ENCODE assay signal across 20 cellular contexts in genomic region chr16:27572711-27573110, GRCh38. TPM values are rescaled to one million over a fixed set of nuclear protein-coding genes. Genes with fewer than 3 reads are reported as not detected.
DNase-seq lines count a peak whose midpoint lies in the region; ATAC-seq and TF ChIP-seq lines count a peak whose summit lies in the region.
"Had no signal": no experiment of that assay in that cellular context is flagged by ENCODE, and none has a peak within 500 bp of the region (broad histone marks: within the 10 kb centered on the region; RNA-seq: fewer than 3 reads in every experiment).

No MANE protein-coding gene starts in this region.

- TF ChIP-seq POLR2A in sigmoid colon (IDR thresholded peaks at IDR 0.05): no peak

- no peak overlapping the region for H3K4me3 ChIP-seq in SJCRH30
- no peak overlapping the region for H3K4me3 ChIP-seq in cardiac fibroblast (replicated peaks in 1 of 2; ENCODE audit: low read depth in 2 of 2, low read length in 2 of 2)
- no peak overlapping the region for H3K4me3 ChIP-seq in sigmoid colon
- H3K4me3 ChIP-seq in mucosa of descending colon: no peak overlapping the region
- no peak overlapping the region for H3K4me3 ChIP-seq in coronary artery
- H3K4me3 ChIP-seq: lower lobe of right lung had no signal

- H3K36me3 ChIP-seq in SJCRH30 (0 out of 2 replicates have a peak, but pooled peaks cover 2% of the 10 kb centered on the region), sigmoid colon (peaks cover 0 to 7% (median 0%) of the 10 kb centered on the region in 4 donors), mucosa of descending colon (ENCODE audit: low read depth) (no peaks in the 10 kb centered on the region)

- 91 to 94% methylated on average over 6 of the region's 6 CpGs for WGBS in sigmoid colon, 2 donors

- H3K27ac ChIP-seq in SJCRH30 (peak overlapping the region; percentile 53), sigmoid colon (no peak overlapping the region), coronary artery (no peak overlapping the region)
- H3K27ac ChIP-seq: HL-60, lower lobe of right lung had no signal

- DNase-seq in SJCRH30 (no peak), cardiac fibroblast (ENCODE audit: low read depth in 2 of 2) (peak; percentile 43 to 69), left ventricle myocardium superior (peak; percentile 44), sigmoid colon (peak; percentile 38), mucosa of descending colon (no peak), coronary artery (ENCODE audit: low spot score) (no peak), HK-2 (ENCODE audit: unreplicated experiment) (no peak)
- DNase-seq: activated CD8-positive, alpha-beta memory T cell treated with anti-CD3 and anti-CD28 coated beads for 24 hours; activated naive CD4-positive, alpha-beta T cell; activated T-cell treated with anti-CD3 and anti-CD28 coated beads, Interleukin-2, amount 50 U/mL, for 24 hours; CD4-positive, alpha-beta T cell; islet precursor cell; lower lobe of right lung; NCI-H1092 treated with DMSO at 0.1 percent for 48 hours; NCI-H187 treated with DMSO at 0.1 percent for 48 hours; NCI-H526 treated with DMSO at 0.1 percent for 48 hours; stimulated activated naive CD8-positive, alpha-beta T cell treated with anti-CD3 and anti-CD28 coated beads, Interleukin-15, amount 100 ng/mL, for 72 hours; trophoblast cell had no signal

- no peaks in the 10 kb centered on the region for H3K9me3 ChIP-seq in SJCRH30 (replicated peaks)
- no peaks in the 10 kb centered on the region for H3K9me3 ChIP-seq in sigmoid colon
- H3K9me3 ChIP-seq in mucosa of descending colon: no peaks in the 10 kb centered on the region
- H3K9me3 ChIP-seq: lower lobe of right lung had no signal

- H3K27me3 ChIP-seq in SJCRH30 (no peaks in the 10 kb centered on the region), sigmoid colon (no peaks in the 10 kb centered on the region)

- TF ChIP-seq CTCF in cardiac fibroblast (IDR thresholded peaks at IDR 0.05; ENCODE audit: low read depth, low read length) (no peak), sigmoid colon (IDR thresholded peaks at IDR 0.05) (no peak), mucosa of descending colon (IDR thresholded peaks at IDR 0.05) (no peak), coronary artery (IDR thresholded peaks at IDR 0.05) (no peak)

- ATAC-seq in left ventricle myocardium superior: peak; percentile 69
- ATAC-seq in mucosa of descending colon: no peak
- ATAC-seq: lower lobe of right lung; Panc1; stimulated activated naive CD8-positive, alpha-beta T cell treated with anti-CD3 and anti-CD28 coated beads, Interleukin-15, amount 100 ng/mL, for 72 hours had no signal

- H3K4me1 ChIP-seq in SJCRH30: peaks cover 24% of the 10 kb centered on the region
- H3K4me1 ChIP-seq in sigmoid colon: no peaks in the 10 kb centered on the region
- H3K4me1 ChIP-seq in mucosa of descending colon (ENCODE audit: low read depth): no peaks in the 10 kb centered on the region
- H3K4me1 ChIP-seq: lower lobe of right lung had no signal

- intact Hi-C loops in left ventricle myocardium superior (cut with micrococcal nuclease): no loop called here
- intact Hi-C loops in sigmoid colon (cut with DNase I): no loop called here
- intact Hi-C loops in mucosa of descending colon (cut with DNase I, micrococcal nuclease): no loop called here

- no peak for TF ChIP-seq EP300 in sigmoid colon (IDR thresholded peaks at IDR 0.05)

RNA-seq across cellular contexts. Expression of gene KATNIP, which starts 22.8 kb away (rescaled TPM):
- total RNA-seq in SJCRH30 (2014; rRNA removed; shearing (Covaris generic)): 16.2 and 18.6 TPM in 2 replicates
- total RNA-seq in left ventricle myocardium superior: 12.7 TPM
- total RNA-seq in sigmoid colon: 10 to 100 TPM; 12.8 to 31.9 (median 16.2) TPM
- polyA plus RNA-seq in sigmoid colon: 10 to 100 TPM in 1 of 3 donors, 1 to 10 TPM in 2; 6.7 to 19.7 (median 7.2) TPM
- 10 to 100 TPM; 32.8 to 48.6 (median 33.9) TPM for total RNA-seq in mucosa of descending colon

RNA-seq across cellular contexts. Expression of gene GTF3C1, which starts 23.0 kb away (rescaled TPM):
- total RNA-seq in SJCRH30 (2014; rRNA removed; shearing (Covaris generic)): 113 and 124 TPM in 2 replicates
- total RNA-seq in left ventricle myocardium superior: 56.4 TPM
- total RNA-seq in sigmoid colon: 10 to 100 TPM; 35.0 to 74.2 (median 44.6) TPM
- 10 to 100 TPM in 2 of 3 donors, 1 to 10 TPM in 1; 9.0 to 37.5 (median 15.0) TPM for polyA plus RNA-seq in sigmoid colon
- 10 to 100 TPM; 47.0 to 58.5 (median 47.7) TPM for total RNA-seq in mucosa of descending colon

Comparison
In these comparisons a context has a peak if more than half of its experiments do, and no peak if none do; other contexts are left out.
1. DNase-seq: peak in cardiac fibroblast (2 of 2), left ventricle myocardium superior (single experiment) and sigmoid colon (single experiment); none in SJCRH30 (0 of 2), mucosa of descending colon (0 of 3), coronary artery (single experiment) and HK-2 (single experiment).